8 cellular contexts compared by ENCODE assay signal in genomic region chr15:29269485-29270168, GRCh38. TPM values are rescaled to one million over a fixed set of nuclear protein-coding genes. Genes with fewer than 3 reads are reported as not detected.
DNase-seq lines count a peak whose midpoint lies in the region; ATAC-seq, FAIRE-seq and TF ChIP-seq lines count a peak whose summit lies in the region.

Gene NSMCE3, minus strand, starts transcription at chr15:29269822. Its CDS starts 117 bp downstream, at chr15:29269705.

- CTCF ChIA-PET in endothelial cell of umbilical vein (lab: Charles Lee), result no interaction called here

- peak within 1 kb of the TSS; percentile 73 for H3K9ac ChIP-seq in endothelial cell of umbilical vein (replicated peaks; ENCODE audit: extremely low read depth, insufficient read depth, low read length)

- DNase-seq in COLO829 (ENCODE audit: low spot score) (peak; percentile 54), HT-29 (ENCODE audit: low spot score) (peak; percentile 83), NOMO-1 treated with DMSO at 0.1 percent for 48 hours (lab: John Stamatoyannopoulos, UW; ENCODE audit: unreplicated experiment) (peak; percentile 94), endothelial cell of umbilical vein (ENCODE audit: low read depth, low spot score) (peak; percentile 90), midbrain (lab: John Stamatoyannopoulos, UW) (peak; percentile 92)
- DNase-seq in activated CD8-positive, alpha-beta memory T cell treated with anti-CD3 and anti-CD28 coated beads, Interleukin-2, amount 50 U/mL, for 24 hours (ENCODE audit: extremely low read depth), result peak; percentile 75
- peak; percentile 88 to 89 for DNase-seq in stimulated activated CD8-positive, alpha-beta memory T cell treated with anti-CD3 and anti-CD28 coated beads, Interleukin-15, amount 100 ng/mL, for 48 hours (ENCODE audit: low read depth in 2 of 2)

- TF ChIP-seq POLR2A in endothelial cell of umbilical vein (IDR thresholded peaks at IDR 0.05; ENCODE audit: low read depth, low read length), result peak; percentile 80

- H3K79me2 ChIP-seq in endothelial cell of umbilical vein (ENCODE audit: control insufficient read depth, insufficient read depth, low read length), result peaks cover 9% of the 10 kb centered on the region

- H3K4me3 ChIP-seq in endothelial cell of umbilical vein (replicated peaks in 1 of 3; ENCODE audit: insufficient read depth in 1 of 3, low read depth in 1 of 3, low read length in 3 of 3), result peak within 1 kb of the TSS; percentile 52 to 87 (median 55)

- H3K4me2 ChIP-seq in endothelial cell of umbilical vein (ENCODE audit: insufficient read depth, low read length), result peak within 1 kb of the TSS; percentile 93

- H3K27ac ChIP-seq in endothelial cell of umbilical vein (ENCODE audit: insufficient read depth, low read depth, low read length), result peak within 1 kb of the TSS; percentile 71

- peak; percentile 83 for FAIRE-seq in endothelial cell of umbilical vein (lab: Jason Lieb, UNC)

- no TSS peak for BruUV-seq in endothelial cell of umbilical vein (replicated peaks; lab: Mats Ljungman, UMichigan)

- no peaks in the 10 kb centered on the region for H3K36me3 ChIP-seq in endothelial cell of umbilical vein (ENCODE audit: control insufficient read depth in 2 of 2, extremely low read depth in 1 of 2, insufficient read depth in 2 of 2, low read length in 2 of 2)

- peaks cover 0 to 3% of the 10 kb centered on the region in 2 experiments for H3K27me3 ChIP-seq in endothelial cell of umbilical vein (ENCODE audit: control insufficient read depth in 2 of 2, insufficient read depth in 2 of 2, low read length in 2 of 2)

- peak; percentile 87 for ATAC-seq in GM21360 (IDR thresholded peaks at IDR 0.05; ENCODE audit: unreplicated experiment)

- no peak for TF ChIP-seq CTCF in endothelial cell of umbilical vein (IDR thresholded peaks at IDR 0.05; ENCODE audit: extremely low read depth in 1 of 2, insufficient read depth in 1 of 2, low read depth in 1 of 2, low read length in 2 of 2)

- POLR2A ChIA-PET in endothelial cell of umbilical vein (lab: Charles Lee), result no interaction called here

- H2AFZ ChIP-seq in endothelial cell of umbilical vein (ENCODE audit: low read depth, low read length), result peak within 1 kb of the TSS; percentile 94

- peaks cover 18% of the 10 kb centered on the region for H3K4me1 ChIP-seq in endothelial cell of umbilical vein (ENCODE audit: control insufficient read depth, extremely low read depth, insufficient read depth, low read length)

- intact Hi-C loops in endothelial cell of umbilical vein (cut with micrococcal nuclease), result loop anchor here (5.0 kb wide), 1 partner anchor 127 kb away; no protein-coding TSS in a partner anchor

- H4K20me1 ChIP-seq in endothelial cell of umbilical vein (replicated peaks; ENCODE audit: control insufficient read depth, extremely low read depth, insufficient read depth, low read length), result peaks cover 3% of the 10 kb centered on the region

- no peaks in the 10 kb centered on the region for H3K9me3 ChIP-seq in endothelial cell of umbilical vein (replicated peaks; ENCODE audit: control insufficient read depth, insufficient read depth, low read length)

- no peaks in the 10 kb centered on the region for H3K9me1 ChIP-seq in endothelial cell of umbilical vein (replicated peaks; ENCODE audit: control insufficient read depth, extremely low read depth, insufficient read depth, low read length)

- dilution Hi-C loops in endothelial cell of umbilical vein (cut with MboI; ENCODE audit: extremely low pct_ligation_motif_present, low sequenced_read_pairs), result no loop called here

TF ChIP-seq in endothelial cell of umbilical vein, 7 proteins besides CTCF, POLR2A, EP300 and RAD21:
- TF ChIP-seq JUN (IDR thresholded peaks at IDR 0.05; ENCODE audit: borderline replicate concordance, insufficient read depth, insufficient read length, low read depth), result no peak
- no peak for TF ChIP-seq MYC (IDR thresholded peaks at IDR 0.05; ENCODE audit: low read depth, low read length)
- TF ChIP-seq, protein P1, sequence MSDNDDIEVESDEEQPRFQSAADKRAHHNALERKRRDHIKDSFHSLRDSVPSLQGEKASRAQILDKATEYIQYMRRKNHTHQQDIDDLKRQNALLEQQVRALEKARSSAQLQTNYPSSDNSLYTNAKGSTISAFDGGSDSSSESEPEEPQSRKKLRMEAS (IDR thresholded peaks at IDR 0.05; ENCODE audit: insufficient read depth, insufficient read length), result no peak
- TF ChIP-seq EZH2 (IDR thresholded peaks at IDR 0.05; ENCODE audit: borderline replicate concordance, low read depth, low read length, severe bottlenecking), result no peak
- peak; percentile 81 for TF ChIP-seq FOS (IDR thresholded peaks at IDR 0.05; ENCODE audit: borderline replicate concordance, insufficient read depth, low read length)
- TF ChIP-seq GATA2 (IDR thresholded peaks at IDR 0.05; ENCODE audit: insufficient read depth, insufficient read length, low read depth, low read length), result no peak
- peak; percentile 87 for TF ChIP-seq POLR2AphosphoS5 (IDR thresholded peaks at IDR 0.05; ENCODE audit: insufficient read depth, low read depth, low read length)

RNA-seq across cellular contexts. Expression of gene NSMCE3, which starts in this region (rescaled TPM):
- 8.3 and 8.5 TPM in 2 replicates for total RNA-seq in HT-29 (2014; rRNA removed; shearing (Covaris generic))
- 5.8 TPM in 2 replicates for total RNA-seq in endothelial cell of umbilical vein
- polyA plus RNA-seq in endothelial cell of umbilical vein, result 3.9 and 4.5 TPM in 2 replicates
- 4.7 and 5.1 TPM in 2 replicates for polyA plus RNA-seq in endothelial cell of umbilical vein (2011; cell fraction: cytosol; rRNA removed)
- polyA plus RNA-seq in endothelial cell of umbilical vein (2011; cell fraction: nucleus; rRNA removed), result 2.4 and 2.5 TPM in 2 replicates
- polyA plus RNA-seq in endothelial cell of umbilical vein (2012), result 3.7 and 4.4 TPM in 2 replicates
- polyA minus RNA-seq in endothelial cell of umbilical vein, result 4.0 and 4.4 TPM in 2 replicates
- 3.4 TPM for polyA minus RNA-seq in endothelial cell of umbilical vein (2011; cell fraction: cytosol; rRNA and poly(A)+ RNA removed)
- 1.2 and 1.4 TPM in 2 replicates for polyA minus RNA-seq in endothelial cell of umbilical vein (2011; cell fraction: nucleus; rRNA and poly(A)+ RNA removed)

Comparison
In these comparisons a context has a peak if more than half of its experiments do, and no peak if none do; other contexts are left out.
1. Peak in every context shown above with its lines: DNase-seq, ATAC-seq, H3K4me3 ChIP-seq and H3K27ac ChIP-seq.